In genomic region chr11:70078095-70078795, GRCh38 we compare ENCODE assay signal across 11 cellular contexts. TPM values are rescaled to one million over a fixed set of nuclear protein-coding genes. Genes with fewer than 3 reads are reported as not detected.
A peak's percentile ranks its signal among the peaks of the same experiment; 100 is the strongest.
DNase-seq lines count a peak whose midpoint lies in the region; ATAC-seq and TF ChIP-seq lines count a peak whose summit lies in the region.
"Had no signal": no experiment of that assay in that cellular context is flagged by ENCODE, and none has a peak within 500 bp of the region (broad histone marks: within the 10 kb centered on the region; RNA-seq: fewer than 3 reads in every experiment).

Gene ANO1 (plus strand): TSS chr11:70078317. CDS start chr11:70078607, 290 bp downstream.

- CTCF ChIA-PET in RWPE1 (lab: Yijun Ruan, JAX) = interaction anchor here (0.7 to 0.8 kb wide), 2 partner anchors 95 to 168 kb away, joined by 3 to 4 read pairs; no protein-coding TSS in a partner anchor

- H3K4me1 ChIP-seq in SJSA1 (replicated peaks) = peaks cover 26% of the 10 kb centered on the region
- peaks cover 0 to 12% of the 10 kb centered on the region in 2 donors for H3K4me1 ChIP-seq in right atrium auricular region
- no peaks in the 10 kb centered on the region for H3K4me1 ChIP-seq in ovary (ENCODE audit: insufficient read depth)

- peaks cover 36% of the 10 kb centered on the region for H3K27me3 ChIP-seq in SJSA1 (replicated peaks)
- no peaks in the 10 kb centered on the region for H3K27me3 ChIP-seq in right atrium auricular region
- H3K27me3 ChIP-seq in ovary = no peaks in the 10 kb centered on the region

- POLR2A ChIA-PET in RWPE1 (lab: Yijun Ruan, JAX; ENCODE audit: low non-redundant PET) = no interaction called here

- H3K4me3 ChIP-seq in AG09309 (ENCODE audit: control insufficient read depth, low read depth, low read length) = peak within 1 kb of the TSS; percentile 11
- peak within 1 kb of the TSS; percentile 25 for H3K4me3 ChIP-seq in SJSA1
- H3K4me3 ChIP-seq in right atrium auricular region = peak within 1 kb of the TSS; percentile 31 to 44
- peak within 1 kb of the TSS; percentile 31 for H3K4me3 ChIP-seq in ovary

- TF ChIP-seq EP300 in ovary (IDR thresholded peaks at IDR 0.05) = no peak

- H3K9me3 ChIP-seq in SJSA1 (replicated peaks) (no peaks in the 10 kb centered on the region), right atrium auricular region (no peaks in the 10 kb centered on the region), ovary (no peaks in the 10 kb centered on the region)

- H3K27ac Mint-ChIP-seq in activated T-helper 2 cell treated with anti-CD3 and anti-CD28 coated beads, Interferon-gamma antibody, Interleukin-2, Interleukin-4, amounts not matched to agents 10 μg/mL and 5 μg/mL and 100 μg/mL, durations not matched to agents 14 hours and 24 hours and 36 hours = no peak within 1 kb of the TSS
- H3K27ac Mint-ChIP-seq: activated B cell treated with CpG ODN at 0.5 μM for 24 hours; CD4-positive, CD25-positive, alpha-beta regulatory T cell had no signal

- no peak for DNase-seq in AG09309 (ENCODE audit: low read depth)
- DNase-seq in SJSA1 (ENCODE audit: low read depth in 1 of 2, low spot score in 2 of 2) = peak in 1 of 2 experiments; percentile 64
- DNase-seq in right atrium auricular region (ENCODE audit: low spot score) = no peak
- no peak for DNase-seq in ovary
- no peak for DNase-seq in NCI-H2029 (lab: John Stamatoyannopoulos, UW)
- DNase-seq in activated T-helper 2 cell treated with anti-CD3 and anti-CD28 coated beads, Interferon-gamma antibody, Interleukin-2, Interleukin-4, amounts not matched to agents 10 μg/mL and 5 μg/mL and 100 μg/mL, durations not matched to agents 14 hours and 24 hours and 36 hours (ENCODE audit: low spot score) = no peak
- no peak for DNase-seq in RWPE1 (ENCODE audit: low spot score)
- DNase-seq: activated B cell treated with CpG ODN at 0.5 μM for 24 hours; CD4-positive, CD25-positive, alpha-beta regulatory T cell; NCI-H510A treated with DMSO at 0.1 percent for 48 hours had no signal

- no peaks in the 10 kb centered on the region for H3K9me3 Mint-ChIP-seq in activated T-helper 2 cell treated with anti-CD3 and anti-CD28 coated beads, Interferon-gamma antibody, Interleukin-2, Interleukin-4, amounts not matched to agents 10 μg/mL and 5 μg/mL and 100 μg/mL, durations not matched to agents 14 hours and 24 hours and 36 hours
- H3K9me3 Mint-ChIP-seq: activated B cell treated with CpG ODN at 0.5 μM for 24 hours; CD4-positive, CD25-positive, alpha-beta regulatory T cell had no signal

- intact Hi-C loops in ovary (cut with DNase I) = no loop called here
- intact Hi-C loops in activated T-helper 2 cell treated with anti-CD3 and anti-CD28 coated beads, Interferon-gamma antibody, Interleukin-2, Interleukin-4, amounts not matched to agents 10 μg/mL and 5 μg/mL and 100 μg/mL, durations not matched to agents 14 hours and 24 hours and 36 hours (cut with micrococcal nuclease) = loop anchor here (5.0 kb wide), 1 partner anchor 376 kb away; the partner anchor contains the start of gene FGF19

- TF ChIP-seq POLR2A in ovary (IDR thresholded peaks at IDR 0.05) = no peak

- TF ChIP-seq CTCF in AG09309 (IDR thresholded peaks at IDR 0.05; ENCODE audit: control insufficient read depth, insufficient read depth, low read depth, low read length, missing control alignments) (no peak), right atrium auricular region (IDR thresholded peaks at IDR 0.05) (peak in 1 of 2 donors; percentile 14), ovary (IDR thresholded peaks at IDR 0.05) (no peak), RWPE1 (conservative IDR thresholded peaks at IDR 0.05; ENCODE audit: low read depth) (no peak)

- H3K4me1 Mint-ChIP-seq in activated T-helper 2 cell treated with anti-CD3 and anti-CD28 coated beads, Interferon-gamma antibody, Interleukin-2, Interleukin-4, amounts not matched to agents 10 μg/mL and 5 μg/mL and 100 μg/mL, durations not matched to agents 14 hours and 24 hours and 36 hours (ENCODE audit: low read depth) = peaks cover 1% of the 10 kb centered on the region
- H3K4me1 Mint-ChIP-seq: activated B cell treated with CpG ODN at 0.5 μM for 24 hours had no signal

- 0 to 2% (median 1%) methylated on average over 16 to 90 of the region's 90 CpGs for WGBS in ovary, 3 donors

- peaks cover 56% of the 10 kb centered on the region for H3K27me3 Mint-ChIP-seq in activated T-helper 2 cell treated with anti-CD3 and anti-CD28 coated beads, Interferon-gamma antibody, Interleukin-2, Interleukin-4, amounts not matched to agents 10 μg/mL and 5 μg/mL and 100 μg/mL, durations not matched to agents 14 hours and 24 hours and 36 hours (ENCODE audit: low read depth)

- H3K27ac ChIP-seq in SJSA1 (no peak within 1 kb of the TSS), right atrium auricular region (peak within 1 kb of the TSS; percentile 64 to 72), ovary (no peak within 1 kb of the TSS), RWPE1 (no peak within 1 kb of the TSS)

- H3K36me3 Mint-ChIP-seq in activated T-helper 2 cell treated with anti-CD3 and anti-CD28 coated beads, Interferon-gamma antibody, Interleukin-2, Interleukin-4, amounts not matched to agents 10 μg/mL and 5 μg/mL and 100 μg/mL, durations not matched to agents 14 hours and 24 hours and 36 hours (ENCODE audit: low read depth) = no peaks in the 10 kb centered on the region
- H3K36me3 Mint-ChIP-seq: CD4-positive, CD25-positive, alpha-beta regulatory T cell had no signal

- H3K36me3 ChIP-seq in SJSA1 (no peaks in the 10 kb centered on the region), right atrium auricular region (no peaks in the 10 kb centered on the region), ovary (no peaks in the 10 kb centered on the region)

- H3K4me3 Mint-ChIP-seq in activated T-helper 2 cell treated with anti-CD3 and anti-CD28 coated beads, Interferon-gamma antibody, Interleukin-2, Interleukin-4, amounts not matched to agents 10 μg/mL and 5 μg/mL and 100 μg/mL, durations not matched to agents 14 hours and 24 hours and 36 hours (ENCODE audit: low read depth) = no peak within 1 kb of the TSS
- H3K4me3 Mint-ChIP-seq: activated B cell treated with CpG ODN at 0.5 μM for 24 hours; CD4-positive, CD25-positive, alpha-beta regulatory T cell had no signal

- ATAC-seq in HG02885 (IDR thresholded peaks at IDR 0.05; ENCODE audit: poor library complexity, unreplicated experiment) = no peak

RNA-seq across cellular contexts. Expression of gene ANO1, which starts in this region (rescaled TPM):
- 0.72 and 1.4 TPM in 2 replicates for total RNA-seq in SJSA1 (2014; rRNA removed; shearing (Covaris generic))
- total RNA-seq in right atrium auricular region (10 to 100 TPM; 10.2 to 29.4 TPM), ovary (10 to 100 TPM in 3 of 7 donors, 1 to 10 TPM in 4; 1.7 to 59.1 (median 8.6) TPM)
- 10 to 100 TPM in 1 of 2 donors, 1 to 10 TPM in 1; 2.1 to 13.1 TPM for polyA plus RNA-seq in ovary
- total RNA-seq in activated T-helper 2 cell treated with anti-CD3 and anti-CD28 coated beads, Interferon-gamma antibody, Interleukin-2, Interleukin-4, amounts not matched to agents 10 μg/mL and 5 μg/mL and 100 μg/mL, durations not matched to agents 14 hours and 24 hours and 36 hours = not detected in 2 replicates
- total RNA-seq: activated B cell treated with CpG ODN at 0.5 μM for 24 hours; CD4-positive, CD25-positive, alpha-beta regulatory T cell had no signal
- polyA plus RNA-seq: CD4-positive, CD25-positive, alpha-beta regulatory T cell had no signal

Comparison
In these comparisons a context has a peak if more than half of its experiments do, and no peak if none do; other contexts are left out.
1. H3K27ac ChIP-seq: peak in right atrium auricular region (2 of 2); none in SJSA1 (single experiment), ovary (0 of 2) and RWPE1 (single experiment).
2. Peak in every context shown above with its lines, with median percentiles within 50 percentile points of each other: H3K4me3 ChIP-seq.